In genomic region chr1:39657923-39658485, GRCh38 we compare ENCODE assay signal across 1 cellular context.
TF ChIP-seq lines count a peak whose summit lies in the region.

No MANE protein-coding gene starts in this region.

TF ChIP-seq in K562, 482 proteins besides CTCF, POLR2A, EP300 and RAD21 (continued from another document):
- TF ChIP-seq SFPQ (IDR thresholded peaks at IDR 0.05; ENCODE audit: low read depth, low read length) (no peak), HNRNPK (IDR thresholded peaks at IDR 0.05; ENCODE audit: low read depth, low read length, poor library complexity, severe bottlenecking) (no peak), ILF3 (IDR thresholded peaks at IDR 0.05; ENCODE audit: borderline replicate concordance) (no peak), TCF3 (CRISPR knock-in tag; IDR thresholded peaks at IDR 0.05) (no peak), HCFC1 (IDR thresholded peaks at IDR 0.05; ENCODE audit: low read depth, low read length) (0 out of 2 replicates have a peak, but pooled peaks have one; percentile 40), SMC3 (conservative IDR thresholded peaks at IDR 0.05; ENCODE audit: insufficient read depth, low read depth, low read length) (peak; percentile 44; the same call in 1 of the 2 replicates), NFATC3 (IDR thresholded peaks at IDR 0.05) (no peak), XRCC4 (IDR thresholded peaks at IDR 0.05; ENCODE audit: extremely low read depth, insufficient read depth, insufficient read length) (no peak), CTBP1 (IDR thresholded peaks at IDR 0.05; ENCODE audit: borderline replicate concordance) (peak; percentile 36; the same call in 1 of the 2 replicates), NUFIP1 (IDR thresholded peaks at IDR 0.05; ENCODE audit: partially characterized antibody) (no peak), XRCC3 (IDR thresholded peaks at IDR 0.05) (no peak), NFXL1 (CRISPR knock-in tag; IDR thresholded peaks at IDR 0.05) (no peak), RCOR1 (IDR thresholded peaks at IDR 0.05; ENCODE audit: borderline replicate concordance in 1 of 2, low read depth in 2 of 2, low read length in 2 of 2) (0 out of 4 replicates have a peak, but pooled peaks of 1 of the 2 experiments have one; percentile 32), ZNF232 (CRISPR knock-in tag; IDR thresholded peaks at IDR 0.05) (no peak), ZFP1 (CRISPR knock-in tag; IDR thresholded peaks at IDR 0.05) (no peak), ZNF354B (CRISPR knock-in tag; IDR thresholded peaks at IDR 0.05) (no peak), KAT7 (CRISPR knock-in tag; IDR thresholded peaks at IDR 0.05; ENCODE audit: borderline replicate concordance) (no peak), NRF1 (conservative IDR thresholded peaks at IDR 0.05 in 1 of 2, IDR thresholded peaks at IDR 0.05 in 1 of 2) (no peak; a peak in 1 of 4 replicates), E2F3 (CRISPR knock-in tag; IDR thresholded peaks at IDR 0.05) (no peak), MYBL2 (IDR thresholded peaks at IDR 0.05; ENCODE audit: low read depth) (no peak), MYBL2 (CRISPR knock-in tag; IDR thresholded peaks at IDR 0.05; ENCODE audit: borderline replicate concordance) (no peak), LARP7 (IDR thresholded peaks at IDR 0.05) (no peak), ATF7 (IDR thresholded peaks at IDR 0.05) (0 out of 2 replicates have a peak, but pooled peaks have one; percentile 40), MCM7 (IDR thresholded peaks at IDR 0.05) (no peak), ZNF324 (CRISPR knock-in tag; IDR thresholded peaks at IDR 0.05) (no peak), ZNF707 (CRISPR knock-in tag; conservative IDR thresholded peaks at IDR 0.05) (no peak), ESRRA (IDR thresholded peaks at IDR 0.05; ENCODE audit: borderline replicate concordance, low read depth) (0 out of 2 replicates have a peak, but pooled peaks have one; percentile 14), HDAC2 (IDR thresholded peaks at IDR 0.05) (no peak), SNRNP70 (optimal IDR thresholded peaks at IDR 0.05; ENCODE audit: low read depth, low read length) (no peak), HBP1 (CRISPR knock-in tag; IDR thresholded peaks at IDR 0.05) (no peak), FOSL1 (tag; conservative IDR thresholded peaks at IDR 0.05) (0 out of 2 replicates have a peak, but pooled peaks have one; percentile 17), ZNF699 (CRISPR knock-in tag; IDR thresholded peaks at IDR 0.05; ENCODE audit: insufficient replicate concordance) (no peak), SMARCA4 (IDR thresholded peaks at IDR 0.05) (peak; percentile 39; the same call in 1 of the 2 replicates), ZNF175 (CRISPR knock-in tag; IDR thresholded peaks at IDR 0.05; ENCODE audit: low read depth) (no peak), XRCC5 (IDR thresholded peaks at IDR 0.05; ENCODE audit: low read depth, low read length) (peak; percentile 84; the same call in 1 of the 2 replicates), GATAD2B (IDR thresholded peaks at IDR 0.05; ENCODE audit: borderline replicate concordance) (no peak), U2AF2 (optimal IDR thresholded peaks at IDR 0.05; ENCODE audit: low read depth, low read length) (no peak), POLR2AphosphoS2 (IDR thresholded peaks at IDR 0.05; ENCODE audit: low read length) (no peak), YBX1 (IDR thresholded peaks at IDR 0.05) (no peak), WHSC1 (IDR thresholded peaks at IDR 0.05; ENCODE audit: low read length) (no peak)
- TF ChIP-seq, protein P1, sequence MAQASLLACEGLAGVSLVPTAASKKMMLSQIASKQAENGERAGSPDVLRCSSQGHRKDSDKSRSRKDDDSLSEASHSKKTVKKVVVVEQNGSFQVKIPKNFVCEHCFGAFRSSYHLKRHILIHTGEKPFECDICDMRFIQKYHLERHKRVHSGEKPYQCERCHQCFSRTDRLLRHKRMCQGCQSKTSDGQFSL (CRISPR knock-in tag; IDR thresholded peaks at IDR 0.05), result no peak
- TF ChIP-seq, protein P1 (tag; IDR thresholded peaks at IDR 0.05), result no peak
- TF ChIP-seq, protein P2, sequence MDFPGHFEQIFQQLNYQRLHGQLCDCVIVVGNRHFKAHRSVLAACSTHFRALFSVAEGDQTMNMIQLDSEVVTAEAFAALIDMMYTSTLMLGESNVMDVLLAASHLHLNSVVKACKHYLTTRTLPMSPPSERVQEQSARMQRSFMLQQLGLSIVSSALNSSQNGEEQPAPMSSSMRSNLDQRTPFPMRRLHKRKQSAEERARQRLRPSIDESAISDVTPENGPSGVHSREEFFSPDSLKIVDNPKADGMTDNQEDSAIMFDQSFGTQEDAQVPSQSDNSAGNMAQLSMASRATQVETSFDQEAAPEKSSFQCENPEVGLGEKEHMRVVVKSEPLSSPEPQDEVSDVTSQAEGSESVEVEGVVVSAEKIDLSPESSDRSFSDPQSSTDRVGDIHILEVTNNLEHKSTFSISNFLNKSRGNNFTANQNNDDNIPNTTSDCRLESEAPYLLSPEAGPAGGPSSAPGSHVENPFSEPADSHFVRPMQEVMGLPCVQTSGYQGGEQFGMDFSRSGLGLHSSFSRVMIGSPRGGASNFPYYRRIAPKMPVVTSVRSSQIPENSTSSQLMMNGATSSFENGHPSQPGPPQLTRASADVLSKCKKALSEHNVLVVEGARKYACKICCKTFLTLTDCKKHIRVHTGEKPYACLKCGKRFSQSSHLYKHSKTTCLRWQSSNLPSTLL (IDR thresholded peaks at IDR 0.05), result no peak
TF ChIP-seq in K562: peak in this region for 37.
